In genomic region chr16:55496509-55497145, GRCh38 we compare ENCODE assay signal across 2 cellular contexts.
TF ChIP-seq lines count a peak whose summit lies in the region.

No MANE protein-coding gene starts in this region.

TF ChIP-seq in SK-N-SH, 30 proteins besides CTCF, POLR2A, EP300 and RAD21:
- TF ChIP-seq TEAD4 (IDR thresholded peaks at IDR 0.05; ENCODE audit: borderline replicate concordance, insufficient read depth) = no peak
- TF ChIP-seq EZH2phosphoT487 (IDR thresholded peaks at IDR 0.05; ENCODE audit: borderline replicate concordance, low read depth) = no peak
- TF ChIP-seq RFX5 (IDR thresholded peaks at IDR 0.05; ENCODE audit: low read length) = no peak
- no peak for TF ChIP-seq ELF1 (IDR thresholded peaks at IDR 0.05)
- no peak for TF ChIP-seq MEF2A (IDR thresholded peaks at IDR 0.05; ENCODE audit: borderline replicate concordance, low read depth)
- TF ChIP-seq RCOR1 (IDR thresholded peaks at IDR 0.05; ENCODE audit: low read length) = no peak
- TF ChIP-seq SIN3A (IDR thresholded peaks at IDR 0.05; ENCODE audit: borderline replicate concordance, low read depth, low read length) = no peak
- TF ChIP-seq SMC3 (IDR thresholded peaks at IDR 0.05; ENCODE audit: low read depth, low read length) = no peak
- no peak for TF ChIP-seq CHD2 (IDR thresholded peaks at IDR 0.05; ENCODE audit: low read length, partially characterized antibody)
- TF ChIP-seq, protein P1, sequence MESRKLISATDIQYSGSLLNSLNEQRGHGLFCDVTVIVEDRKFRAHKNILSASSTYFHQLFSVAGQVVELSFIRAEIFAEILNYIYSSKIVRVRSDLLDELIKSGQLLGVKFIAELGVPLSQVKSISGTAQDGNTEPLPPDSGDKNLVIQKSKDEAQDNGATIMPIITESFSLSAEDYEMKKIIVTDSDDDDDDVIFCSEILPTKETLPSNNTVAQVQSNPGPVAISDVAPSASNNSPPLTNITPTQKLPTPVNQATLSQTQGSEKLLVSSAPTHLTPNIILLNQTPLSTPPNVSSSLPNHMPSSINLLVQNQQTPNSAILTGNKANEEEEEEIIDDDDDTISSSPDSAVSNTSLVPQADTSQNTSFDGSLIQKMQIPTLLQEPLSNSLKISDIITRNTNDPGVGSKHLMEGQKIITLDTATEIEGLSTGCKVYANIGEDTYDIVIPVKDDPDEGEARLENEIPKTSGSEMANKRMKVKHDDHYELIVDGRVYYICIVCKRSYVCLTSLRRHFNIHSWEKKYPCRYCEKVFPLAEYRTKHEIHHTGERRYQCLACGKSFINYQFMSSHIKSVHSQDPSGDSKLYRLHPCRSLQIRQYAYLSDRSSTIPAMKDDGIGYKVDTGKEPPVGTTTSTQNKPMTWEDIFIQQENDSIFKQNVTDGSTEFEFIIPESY (IDR thresholded peaks at IDR 0.05; ENCODE audit: borderline replicate concordance, low read depth) = no peak
- TF ChIP-seq POLR2AphosphoS5 (IDR thresholded peaks at IDR 0.05; ENCODE audit: low read depth, low read length) = no peak
- no peak for TF ChIP-seq NFIC (IDR thresholded peaks at IDR 0.05; ENCODE audit: borderline replicate concordance)
- TF ChIP-seq NRF1 (IDR thresholded peaks at IDR 0.05; ENCODE audit: low read depth, low read length) = no peak
- no peak for TF ChIP-seq FOXJ3 (CRISPR knock-in tag; IDR thresholded peaks at IDR 0.05)
- no peak for TF ChIP-seq GABPA (IDR thresholded peaks at IDR 0.05; ENCODE audit: low read depth)
- no peak for TF ChIP-seq YY1 (IDR thresholded peaks at IDR 0.05; ENCODE audit: low read depth)
- no peak for TF ChIP-seq TAF1 (IDR thresholded peaks at IDR 0.05; ENCODE audit: borderline replicate concordance, low read depth, low read length)

TF ChIP-seq in SK-N-SH treated with all-trans-retinoic acid at 6 μM for 48 hours, 23 proteins besides CTCF, POLR2A, EP300 and RAD21:
- TF ChIP-seq ZNF70 (CRISPR knock-in tag; IDR thresholded peaks at IDR 0.05) = no peak
- TF ChIP-seq GLIS3 (CRISPR knock-in tag; IDR thresholded peaks at IDR 0.05) = no peak
- TF ChIP-seq TSHZ2 (CRISPR knock-in tag; IDR thresholded peaks at IDR 0.05) = no peak
- TF ChIP-seq ISL1 (CRISPR knock-in tag; IDR thresholded peaks at IDR 0.05) = no peak
- TF ChIP-seq, protein P2, sequence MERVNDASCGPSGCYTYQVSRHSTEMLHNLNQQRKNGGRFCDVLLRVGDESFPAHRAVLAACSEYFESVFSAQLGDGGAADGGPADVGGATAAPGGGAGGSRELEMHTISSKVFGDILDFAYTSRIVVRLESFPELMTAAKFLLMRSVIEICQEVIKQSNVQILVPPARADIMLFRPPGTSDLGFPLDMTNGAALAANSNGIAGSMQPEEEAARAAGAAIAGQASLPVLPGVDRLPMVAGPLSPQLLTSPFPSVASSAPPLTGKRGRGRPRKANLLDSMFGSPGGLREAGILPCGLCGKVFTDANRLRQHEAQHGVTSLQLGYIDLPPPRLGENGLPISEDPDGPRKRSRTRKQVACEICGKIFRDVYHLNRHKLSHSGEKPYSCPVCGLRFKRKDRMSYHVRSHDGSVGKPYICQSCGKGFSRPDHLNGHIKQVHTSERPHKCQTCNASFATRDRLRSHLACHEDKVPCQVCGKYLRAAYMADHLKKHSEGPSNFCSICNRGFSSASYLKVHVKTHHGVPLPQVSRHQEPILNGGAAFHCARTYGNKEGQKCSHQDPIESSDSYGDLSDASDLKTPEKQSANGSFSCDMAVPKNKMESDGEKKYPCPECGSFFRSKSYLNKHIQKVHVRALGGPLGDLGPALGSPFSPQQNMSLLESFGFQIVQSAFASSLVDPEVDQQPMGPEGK (CRISPR knock-in tag; IDR thresholded peaks at IDR 0.05; ENCODE audit: borderline replicate concordance) = no peak
- TF ChIP-seq, protein P3, sequence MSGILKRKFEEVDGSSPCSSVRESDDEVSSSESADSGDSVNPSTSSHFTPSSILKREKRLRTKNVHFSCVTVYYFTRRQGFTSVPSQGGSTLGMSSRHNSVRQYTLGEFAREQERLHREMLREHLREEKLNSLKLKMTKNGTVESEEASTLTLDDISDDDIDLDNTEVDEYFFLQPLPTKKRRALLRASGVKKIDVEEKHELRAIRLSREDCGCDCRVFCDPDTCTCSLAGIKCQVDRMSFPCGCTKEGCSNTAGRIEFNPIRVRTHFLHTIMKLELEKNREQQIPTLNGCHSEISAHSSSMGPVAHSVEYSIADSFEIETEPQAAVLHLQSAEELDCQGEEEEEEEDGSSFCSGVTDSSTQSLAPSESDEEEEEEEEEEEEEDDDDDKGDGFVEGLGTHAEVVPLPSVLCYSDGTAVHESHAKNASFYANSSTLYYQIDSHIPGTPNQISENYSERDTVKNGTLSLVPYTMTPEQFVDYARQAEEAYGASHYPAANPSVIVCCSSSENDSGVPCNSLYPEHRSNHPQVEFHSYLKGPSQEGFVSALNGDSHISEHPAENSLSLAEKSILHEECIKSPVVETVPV (CRISPR knock-in tag; IDR thresholded peaks at IDR 0.05) = no peak
- TF ChIP-seq PPARA (CRISPR knock-in tag; IDR thresholded peaks at IDR 0.05; ENCODE audit: borderline replicate concordance) = no peak
- TF ChIP-seq ARNTL (CRISPR knock-in tag; IDR thresholded peaks at IDR 0.05; ENCODE audit: borderline replicate concordance, low read depth) = no peak
- TF ChIP-seq ESRRG (CRISPR knock-in tag; IDR thresholded peaks at IDR 0.05) = no peak
- TF ChIP-seq CSDC2 (CRISPR knock-in tag; IDR thresholded peaks at IDR 0.05) = no peak
- no peak for TF ChIP-seq RARB (CRISPR knock-in tag; IDR thresholded peaks at IDR 0.05)
- no peak for TF ChIP-seq ZFP3 (CRISPR knock-in tag; IDR thresholded peaks at IDR 0.05)
- no peak for TF ChIP-seq SNAI2 (CRISPR knock-in tag; IDR thresholded peaks at IDR 0.05)
- TF ChIP-seq, protein P4, sequence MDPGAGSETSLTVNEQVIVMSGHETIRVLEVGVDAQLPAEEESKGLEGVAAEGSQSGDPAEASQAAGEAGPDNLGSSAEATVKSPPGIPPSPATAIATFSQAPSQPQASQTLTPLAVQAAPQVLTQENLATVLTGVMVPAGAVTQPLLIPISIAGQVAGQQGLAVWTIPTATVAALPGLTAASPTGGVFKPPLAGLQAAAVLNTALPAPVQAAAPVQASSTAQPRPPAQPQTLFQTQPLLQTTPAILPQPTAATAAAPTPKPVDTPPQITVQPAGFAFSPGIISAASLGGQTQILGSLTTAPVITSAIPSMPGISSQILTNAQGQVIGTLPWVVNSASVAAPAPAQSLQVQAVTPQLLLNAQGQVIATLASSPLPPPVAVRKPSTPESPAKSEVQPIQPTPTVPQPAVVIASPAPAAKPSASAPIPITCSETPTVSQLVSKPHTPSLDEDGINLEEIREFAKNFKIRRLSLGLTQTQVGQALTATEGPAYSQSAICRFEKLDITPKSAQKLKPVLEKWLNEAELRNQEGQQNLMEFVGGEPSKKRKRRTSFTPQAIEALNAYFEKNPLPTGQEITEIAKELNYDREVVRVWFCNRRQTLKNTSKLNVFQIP (CRISPR knock-in tag; IDR thresholded peaks at IDR 0.05; ENCODE audit: borderline replicate concordance, low read depth) = no peak
- no peak for TF ChIP-seq TCF4 (CRISPR knock-in tag; IDR thresholded peaks at IDR 0.05; ENCODE audit: borderline replicate concordance)
- no peak for TF ChIP-seq BACH2 (CRISPR knock-in tag; IDR thresholded peaks at IDR 0.05; ENCODE audit: borderline replicate concordance)
- no peak for TF ChIP-seq OSR1 (CRISPR knock-in tag; IDR thresholded peaks at IDR 0.05)
TF ChIP-seq in SK-N-SH treated with all-trans-retinoic acid at 6 μM for 48 hours: peak in this region for 0.
